ENCODE assay signal across 14 cellular contexts in genomic region chr17:21162394-21162775, GRCh38. TPM values are rescaled to one million over a fixed set of nuclear protein-coding genes. Genes with fewer than 3 reads are reported as not detected.
DNase-seq lines count a peak whose midpoint lies in the region; ATAC-seq and TF ChIP-seq lines count a peak whose summit lies in the region.
"Had no signal": no experiment of that assay in that cellular context is flagged by ENCODE, and none has a peak within 500 bp of the region (broad histone marks: within the 10 kb centered on the region; RNA-seq: fewer than 3 reads in every experiment).

No MANE protein-coding gene starts in this region.

- no peaks in the 10 kb centered on the region for H3K9me3 Mint-ChIP-seq in CD4-positive, alpha-beta memory T cell
- no peaks in the 10 kb centered on the region for H3K9me3 Mint-ChIP-seq in GM23338
- H3K9me3 Mint-ChIP-seq: activated naive CD4-positive, alpha-beta T cell treated with anti-CD3 and anti-CD28 coated beads, Interleukin-2, amount 10 ng/mL, durations not matched to agents 7 days and 5 days; T-cell had no signal

- no peak for ATAC-seq in left lung
- no peak for ATAC-seq in GM21360 (IDR thresholded peaks at IDR 0.05; ENCODE audit: unreplicated experiment)
- no peak for ATAC-seq in GM23338
- ATAC-seq in HG03378 (IDR thresholded peaks at IDR 0.05; ENCODE audit: unreplicated experiment), result no peak
- ATAC-seq: T-cell had no signal

- H3K36me3 Mint-ChIP-seq in CD4-positive, alpha-beta memory T cell, result no peaks in the 10 kb centered on the region
- H3K36me3 Mint-ChIP-seq in GM23338 (ENCODE audit: low read depth), result no peaks in the 10 kb centered on the region
- H3K36me3 Mint-ChIP-seq: activated naive CD4-positive, alpha-beta T cell treated with anti-CD3 and anti-CD28 coated beads, Interleukin-2, amount 10 ng/mL, durations not matched to agents 7 days and 5 days had no signal

- H3K4me3 Mint-ChIP-seq in CD4-positive, alpha-beta memory T cell, result no peak overlapping the region
- no peak overlapping the region for H3K4me3 Mint-ChIP-seq in GM23338
- H3K4me3 Mint-ChIP-seq: activated naive CD4-positive, alpha-beta T cell treated with anti-CD3 and anti-CD28 coated beads, Interleukin-2, amount 10 ng/mL, durations not matched to agents 7 days and 5 days; T-cell had no signal

- H3K4me1 ChIP-seq in CD4-positive, alpha-beta memory T cell (ENCODE audit: insufficient read depth, low read length), result no peaks in the 10 kb centered on the region
- H3K4me1 ChIP-seq in adrenal gland (replicated peaks in 1 of 2) (peaks cover 4 to 33% of the 10 kb centered on the region in 2 donors), left lung (peaks cover 8 to 12% of the 10 kb centered on the region in 2 donors), skeletal muscle satellite cell (ENCODE audit: control insufficient read depth, insufficient read depth, low read length) (peaks cover 20% of the 10 kb centered on the region), GM23338 (ENCODE audit: insufficient read depth) (no peaks in the 10 kb centered on the region)
- H3K4me1 ChIP-seq: Peyer's patch had no signal

- H3K9me2 ChIP-seq in GM23338 (ENCODE audit: insufficient read depth), result no peaks in the 10 kb centered on the region

- POLR2A ChIA-PET in CD4-positive, alpha-beta memory T cell (lab: Charles Lee; ENCODE audit: partially characterized antibody), result no interaction called here
- POLR2A ChIA-PET in HEK293T (lab: Yijun Ruan, JAX), result no interaction called here

- TF ChIP-seq POLR2A in adrenal gland (IDR thresholded peaks at IDR 0.05), result no peak

- no peak overlapping the region for H2AFZ ChIP-seq in GM23338

- no peak for DNase-seq in CD4-positive, alpha-beta memory T cell
- DNase-seq in adrenal gland (no peak), left lung (no peak), GM23338 (ENCODE audit: low spot score) (no peak), HEK293T (ENCODE audit: extremely low spot score) (no peak)
- DNase-seq: activated naive CD4-positive, alpha-beta T cell treated with anti-CD3 and anti-CD28 coated beads, Interleukin-2, amount 10 ng/mL, durations not matched to agents 7 days and 5 days; AML-193; Peyer's patch; stimulated activated CD4-positive, alpha-beta T cell treated with anti-CD3 and anti-CD28 coated beads, Interleukin-2, amount 100 ng/mL, for 48 hours; stimulated activated CD8-positive, alpha-beta memory T cell treated with anti-CD3 and anti-CD28 coated beads, Interleukin-4, amount 100 ng/mL, for 48 hours; T-cell had no signal

- peaks cover 6% of the 10 kb centered on the region; the same call in 1 of the 2 replicates for H4K20me1 ChIP-seq in GM23338 (replicated peaks; ENCODE audit: insufficient read depth)

- no peaks in the 10 kb centered on the region for H3K36me3 ChIP-seq in CD4-positive, alpha-beta memory T cell (ENCODE audit: insufficient read depth, low read length)
- H3K36me3 ChIP-seq in adrenal gland (replicated peaks in 1 of 2) (no peaks in the 10 kb centered on the region), left lung (no peaks in the 10 kb centered on the region), skeletal muscle satellite cell (ENCODE audit: insufficient read depth, low read length) (no peaks in the 10 kb centered on the region), GM23338 (ENCODE audit: insufficient read depth) (no peaks in the 10 kb centered on the region)
- H3K36me3 ChIP-seq: Peyer's patch had no signal

- no peaks in the 10 kb centered on the region for H3K9me3 ChIP-seq in CD4-positive, alpha-beta memory T cell (ENCODE audit: control insufficient read depth in 1 of 2, low read length in 2 of 2)
- H3K9me3 ChIP-seq in adrenal gland (replicated peaks in 1 of 3) (no peaks in the 10 kb centered on the region), left lung (no peaks in the 10 kb centered on the region), skeletal muscle satellite cell (replicated peaks; ENCODE audit: low read length) (no peaks in the 10 kb centered on the region)
- H3K9me3 ChIP-seq: Peyer's patch had no signal

- WGBS in adrenal gland, 4 donors, result 70 to 76% (median 72%) methylated on average over 2 of the region's 2 CpGs

- CTCF ChIA-PET in CD4-positive, alpha-beta memory T cell (lab: Charles Lee; ENCODE audit: partially characterized antibody), result no interaction called here
- CTCF ChIA-PET in HEK293T (lab: Yijun Ruan, JAX), result no interaction called here

- no peaks in the 10 kb centered on the region for H3F3A ChIP-seq in GM23338 (replicated peaks; ENCODE audit: low read depth)

- H3K27me3 ChIP-seq in CD4-positive, alpha-beta memory T cell (ENCODE audit: insufficient read depth, low read length), result no peaks in the 10 kb centered on the region
- H3K27me3 ChIP-seq in adrenal gland (no peaks in the 10 kb centered on the region), left lung (no peaks in the 10 kb centered on the region), skeletal muscle satellite cell (ENCODE audit: control insufficient read depth, insufficient read depth, low read length) (no peaks in the 10 kb centered on the region), GM23338 (ENCODE audit: insufficient read depth) (no peaks in the 10 kb centered on the region)
- H3K27me3 ChIP-seq: Peyer's patch had no signal

- H3K27ac ChIP-seq in CD4-positive, alpha-beta memory T cell (ENCODE audit: low read depth, low read length), result no peak overlapping the region
- H3K27ac ChIP-seq in adrenal gland, result peak overlapping the region in 4 of 5 donors; percentile 14 to 76 (median 49)
- H3K27ac ChIP-seq in left lung, result peak overlapping the region; percentile 13 to 29
- no peak overlapping the region for H3K27ac ChIP-seq in GM23338 (ENCODE audit: low read depth)

- no peaks in the 10 kb centered on the region for H3K79me2 ChIP-seq in GM23338 (replicated peaks; ENCODE audit: insufficient read depth)

- peak overlapping the region; percentile 52 for H3K9ac ChIP-seq in skeletal muscle satellite cell (ENCODE audit: low read depth, low read length)

- no peaks in the 10 kb centered on the region for H3K27me3 Mint-ChIP-seq in CD4-positive, alpha-beta memory T cell
- peaks cover 7% of the 10 kb centered on the region for H3K27me3 Mint-ChIP-seq in GM23338 (ENCODE audit: insufficient read depth, low read depth, poor library complexity)
- H3K27me3 Mint-ChIP-seq: activated naive CD4-positive, alpha-beta T cell treated with anti-CD3 and anti-CD28 coated beads, Interleukin-2, amount 10 ng/mL, durations not matched to agents 7 days and 5 days; T-cell had no signal

- H3K4me2 ChIP-seq in skeletal muscle satellite cell (ENCODE audit: low read length) (peak overlapping the region; percentile 30), GM23338 (no peak overlapping the region)

- no peak for TF ChIP-seq CTCF in adrenal gland (IDR thresholded peaks at IDR 0.05)
- TF ChIP-seq CTCF in left lung (IDR thresholded peaks at IDR 0.05), result no peak
- TF ChIP-seq CTCF in GM23338 (conservative IDR thresholded peaks at IDR 0.05; ENCODE audit: low read depth in 2 of 2), result no peak

- H3K4me1 Mint-ChIP-seq in CD4-positive, alpha-beta memory T cell, result peaks cover 0 to 12% (median 2%) of the 10 kb centered on the region in 4 donors
- no peaks in the 10 kb centered on the region for H3K4me1 Mint-ChIP-seq in GM23338
- H3K4me1 Mint-ChIP-seq: activated naive CD4-positive, alpha-beta T cell treated with anti-CD3 and anti-CD28 coated beads, Interleukin-2, amount 10 ng/mL, durations not matched to agents 7 days and 5 days had no signal

- intact Hi-C loops in CD4-positive, alpha-beta memory T cell (cut with micrococcal nuclease), result no loop called here
- intact Hi-C loops in adrenal gland (cut with DNase I), result no loop called here
- intact Hi-C loops in left lung (cut with DNase I), result no loop called here

- H3K27ac Mint-ChIP-seq in CD4-positive, alpha-beta memory T cell, result peak overlapping the region in 5 of 7 donors; percentile 30 to 81 (median 67)
- H3K27ac Mint-ChIP-seq in GM23338, result no peak overlapping the region
- H3K27ac Mint-ChIP-seq: activated naive CD4-positive, alpha-beta T cell treated with anti-CD3 and anti-CD28 coated beads, Interleukin-2, amount 10 ng/mL, durations not matched to agents 7 days and 5 days; T-cell had no signal

- no peak overlapping the region for H3K4me3 ChIP-seq in CD4-positive, alpha-beta memory T cell (ENCODE audit: low read length in 2 of 2)
- no peak overlapping the region for H3K4me3 ChIP-seq in adrenal gland
- H3K4me3 ChIP-seq in left lung, result no peak overlapping the region
- no peak overlapping the region for H3K4me3 ChIP-seq in skeletal muscle satellite cell (ENCODE audit: low read length)
- H3K4me3 ChIP-seq in GM23338, result no peak overlapping the region
- H3K4me3 ChIP-seq: Peyer's patch had no signal

TF ChIP-seq in GM23338, 12 proteins besides CTCF, POLR2A, EP300 and RAD21 (continues in another document):
- no peak for TF ChIP-seq EZH2 (IDR thresholded peaks at IDR 0.05; ENCODE audit: low read depth, unreplicated experiment)
- TF ChIP-seq ZNF114 (CRISPR knock-in tag; IDR thresholded peaks at IDR 0.05), result no peak
- TF ChIP-seq ZNF331 (CRISPR knock-in tag; IDR thresholded peaks at IDR 0.05; ENCODE audit: low read depth), result no peak
- TF ChIP-seq STAT1 (IDR thresholded peaks at IDR 0.05; ENCODE audit: unreplicated experiment), result no peak
- no peak for TF ChIP-seq EZH2phosphoT487 (IDR thresholded peaks at IDR 0.05; ENCODE audit: unreplicated experiment)
- no peak for TF ChIP-seq JUNB (IDR thresholded peaks at IDR 0.05; ENCODE audit: unreplicated experiment)

TF ChIP-seq in HEK293T, 16 proteins besides CTCF, POLR2A, EP300 and RAD21 (continues in another document):
- TF ChIP-seq NFRKB (IDR thresholded peaks at IDR 0.05) (no peak), ELF4 (IDR thresholded peaks at IDR 0.05) (no peak), L3MBTL2 (conservative IDR thresholded peaks at IDR 0.05) (no peak), HDGF (IDR thresholded peaks at IDR 0.05; ENCODE audit: borderline replicate concordance) (no peak), SUZ12 (IDR thresholded peaks at IDR 0.05) (no peak), TARDBP (IDR thresholded peaks at IDR 0.05) (no peak), FOXA1 (IDR thresholded peaks at IDR 0.05) (no peak), LEF1 (IDR thresholded peaks at IDR 0.05; ENCODE audit: borderline replicate concordance) (no peak), ARNT (IDR thresholded peaks at IDR 0.05) (no peak)

RNA-seq across cellular contexts. Expression of gene DHRS7B, which starts 35.6 kb away (rescaled TPM):
- total RNA-seq in CD4-positive, alpha-beta memory T cell, result 1 to 10 TPM; 8.2 to 9.5 TPM
- 10 to 100 TPM; 10.0 to 10.5 TPM for polyA plus RNA-seq in CD4-positive, alpha-beta memory T cell
- 10 to 100 TPM; 18.0 to 65.5 (median 31.9) TPM for total RNA-seq in adrenal gland
- 10 to 100 TPM; 38.3 to 53.9 (median 45.4) TPM for polyA plus RNA-seq in adrenal gland
- 10 to 100 TPM; 25.8 to 29.1 TPM for total RNA-seq in left lung
- total RNA-seq in skeletal muscle satellite cell (2012; rRNA removed), result 17.2 and 21.2 TPM in 2 replicates
- 24.7 and 26.6 TPM in 2 replicates for total RNA-seq in GM23338 (2014; rRNA removed; shearing (Covaris generic))
- polyA plus RNA-seq in GM23338 (2016; fragmentation: Nextera tagmentation; extraction: Ambion mirVana), result 26.8 and 27.9 TPM in 2 replicates

RNA-seq across cellular contexts. Expression of gene TMEM11, which starts 51.6 kb away (rescaled TPM):
- 10 to 100 TPM; 18.6 to 21.7 TPM for total RNA-seq in CD4-positive, alpha-beta memory T cell
- 10 to 100 TPM; 35.6 to 38.6 TPM for polyA plus RNA-seq in CD4-positive, alpha-beta memory T cell
- total RNA-seq in adrenal gland (10 to 100 TPM; 12.4 to 75.8 (median 21.8) TPM), left lung (10 to 100 TPM; 24.4 to 25.1 TPM)
- polyA plus RNA-seq in adrenal gland (10 to 100 TPM; 25.9 to 31.6 (median 28.7) TPM), GM23338 (2016; fragmentation: Nextera tagmentation; extraction: Ambion mirVana) (84.8 and 90.2 TPM in 2 replicates)
- total RNA-seq in skeletal muscle satellite cell (2012; rRNA removed), result 17.7 and 19.7 TPM in 2 replicates
- 38.5 and 40.0 TPM in 2 replicates for total RNA-seq in GM23338 (2014; rRNA removed; shearing (Covaris generic))

Comparison
In these comparisons a context has a peak if more than half of its experiments do, and no peak if none do; other contexts are left out.
1. H3K27ac ChIP-seq: peak in adrenal gland (4 of 5) and left lung (2 of 2); none in CD4-positive, alpha-beta memory T cell (single experiment) and GM23338 (single experiment).